Comparison of ENCODE assay signal across 8 cellular contexts in genomic region chr11:123561046-123561781, GRCh38.
DNase-seq lines count a peak whose midpoint lies in the region; ATAC-seq and TF ChIP-seq lines count a peak whose summit lies in the region.

No MANE protein-coding gene starts in this region.

- peak overlapping the region; percentile 59 for H3K27ac Mint-ChIP-seq in activated B cell treated with CpG ODN at 0.5 μM for 24 hours

- no peaks in the 10 kb centered on the region for H3K9me3 Mint-ChIP-seq in activated B cell treated with CpG ODN at 0.5 μM for 24 hours

- H3K36me3 Mint-ChIP-seq in activated B cell treated with CpG ODN at 0.5 μM for 24 hours (ENCODE audit: low read depth), result no peaks in the 10 kb centered on the region

- peak; percentile 76 for ATAC-seq in Right ventricle myocardium inferior
- ATAC-seq in activated B cell treated with CpG ODN at 0.5 μM for 24 hours (ENCODE audit: low read depth), result no peak
- no peak for ATAC-seq in HG03439 (IDR thresholded peaks at IDR 0.05; ENCODE audit: unreplicated experiment)
- ATAC-seq in GM21447 (IDR thresholded peaks at IDR 0.05; ENCODE audit: unreplicated experiment), result no peak

- no peaks in the 10 kb centered on the region for H3K27me3 Mint-ChIP-seq in activated B cell treated with CpG ODN at 0.5 μM for 24 hours

- H3K4me1 Mint-ChIP-seq in activated B cell treated with CpG ODN at 0.5 μM for 24 hours, result peaks cover 23% of the 10 kb centered on the region

- H3K4me3 ChIP-seq in iPS-15b (ENCODE audit: low read depth, low read length) (peak overlapping the region; percentile 23), stomach smooth muscle (ENCODE audit: low read length in 2 of 2) (peak overlapping the region; percentile 66 to 73)

- no peaks in the 10 kb centered on the region for H3K27me3 ChIP-seq in iPS-15b (ENCODE audit: control insufficient read depth, insufficient read depth, low read length)
- H3K27me3 ChIP-seq in stomach smooth muscle (ENCODE audit: control insufficient read depth in 1 of 2, insufficient read depth in 2 of 2, low read length in 2 of 2), result peaks cover 0 to 2% of the 10 kb centered on the region in 2 donors

- POLR2A ChIA-PET in activated B cell treated with CpG ODN at 0.5 μM for 24 hours (lab: Charles Lee), result no interaction called here

- CTCF ChIA-PET in activated B cell treated with CpG ODN at 0.5 μM for 24 hours (lab: Charles Lee), result interaction anchor here (2.0 kb wide), 1 partner anchor 15 kb away, joined by 11 read pairs; no protein-coding TSS in a partner anchor

- H3K27ac ChIP-seq in stomach smooth muscle (ENCODE audit: low read length), result peak overlapping the region; percentile 37

- TF ChIP-seq CTCF in activated B cell treated with CpG ODN at 0.5 μM for 24 hours (IDR thresholded peaks at IDR 0.05), result no peak

- H3K4me3 Mint-ChIP-seq in activated B cell treated with CpG ODN at 0.5 μM for 24 hours, result peak overlapping the region; percentile 86

- H3K9ac ChIP-seq in iPS-15b (ENCODE audit: low read depth, low read length) (no peak overlapping the region), stomach smooth muscle (ENCODE audit: low read length in 2 of 2) (no peak overlapping the region)

- H3K9me3 ChIP-seq in iPS-15b (ENCODE audit: control insufficient read depth, insufficient read depth, low read length) (no peaks in the 10 kb centered on the region), stomach smooth muscle (ENCODE audit: control insufficient read depth in 2 of 2, low read length in 2 of 2) (no peaks in the 10 kb centered on the region)

- H3K4me1 ChIP-seq in iPS-15b (ENCODE audit: control insufficient read depth, insufficient read depth, low read length) (peaks cover 18% of the 10 kb centered on the region), stomach smooth muscle (ENCODE audit: control insufficient read depth, insufficient read depth, low read length) (peaks cover 17% of the 10 kb centered on the region)

- H3K36me3 ChIP-seq in iPS-15b (ENCODE audit: control insufficient read depth, insufficient read depth, low read length), result no peaks in the 10 kb centered on the region
- no peaks in the 10 kb centered on the region for H3K36me3 ChIP-seq in stomach smooth muscle (ENCODE audit: control insufficient read depth in 2 of 2, insufficient read depth in 2 of 2, low read length in 2 of 2)

- intact Hi-C loops in Right ventricle myocardium inferior (cut with DNase I), result no loop called here
- intact Hi-C loops in cardiac septum (cut with DNase I), result no loop called here
- intact Hi-C loops in activated B cell treated with CpG ODN at 0.5 μM for 24 hours (cut with micrococcal nuclease), result loop anchor here (2.0 kb wide), 1 partner anchor 16 kb away; no protein-coding TSS in a partner anchor

- DNase-seq in Right ventricle myocardium inferior (ENCODE audit: missing footprints), result no peak
- DNase-seq in cardiac septum (ENCODE audit: low spot score), result no peak
- no peak for DNase-seq in activated B cell treated with CpG ODN at 0.5 μM for 24 hours
- no peak for DNase-seq in foreskin melanocyte
